In genomic region chr11:83157755-83158473, GRCh38 we compare ENCODE assay signal across 8 cellular contexts. TPM values are rescaled to one million over a fixed set of nuclear protein-coding genes. Genes with fewer than 3 reads are reported as not detected.
DNase-seq lines count a peak whose midpoint lies in the region; ATAC-seq, FAIRE-seq and TF ChIP-seq lines count a peak whose summit lies in the region.

No MANE protein-coding gene starts in this region.

- H3K27ac ChIP-seq in WERI-Rb-1 (peak overlapping the region; percentile 96), kidney (ENCODE audit: low read depth in 2 of 2, low read length in 2 of 2) (peak overlapping the region; percentile 98 to 99)

- H3K27me3 ChIP-seq in WERI-Rb-1 (ENCODE audit: insufficient read depth, low read depth, severe bottlenecking): no peaks in the 10 kb centered on the region

- no peak for FAIRE-seq in GM12891 (lab: Jason Lieb, UNC)
- FAIRE-seq in kidney (lab: Jason Lieb, UNC): no peak

- peaks cover 3 to 8% of the 10 kb centered on the region in 2 donors for H3K4me1 ChIP-seq in kidney (ENCODE audit: control insufficient read depth in 1 of 2, insufficient read depth in 1 of 2, low read depth in 1 of 2, low read length in 2 of 2)

- H3K4me3 ChIP-seq in WERI-Rb-1 (ENCODE audit: low read depth, low read length) (peak overlapping the region; percentile 100), kidney (ENCODE audit: low read length in 2 of 2) (peak overlapping the region; percentile 89 to 90)

- H3K9ac ChIP-seq in kidney (ENCODE audit: low read length in 2 of 2): peak overlapping the region; percentile 92 to 100

- TF ChIP-seq CTCF in WERI-Rb-1 (IDR thresholded peaks at IDR 0.05; ENCODE audit: low read depth, low read length): no peak
- no peak for TF ChIP-seq CTCF in kidney (IDR thresholded peaks at IDR 0.05; ENCODE audit: borderline replicate concordance, extremely low read depth, insufficient read depth)

- TF ChIP-seq POLR2A in GM12891 (IDR thresholded peaks at IDR 0.05; ENCODE audit: low read depth, low read length): no peak; the same call in 1 of the 2 replicates

- H3K9me3 ChIP-seq in WERI-Rb-1 (ENCODE audit: severe bottlenecking): no peaks in the 10 kb centered on the region
- H3K9me3 ChIP-seq in kidney (ENCODE audit: control insufficient read depth in 1 of 2, low read length in 2 of 2): no peaks in the 10 kb centered on the region

- no peak for ATAC-seq in HG03139 (IDR thresholded peaks at IDR 0.05; ENCODE audit: unreplicated experiment)
- no peak for ATAC-seq in HG02588 (IDR thresholded peaks at IDR 0.05; ENCODE audit: unreplicated experiment)

- intact Hi-C loops in kidney (cut with DNase I): no loop called here

- peaks cover 51% of the 10 kb centered on the region for H3K36me3 ChIP-seq in WERI-Rb-1
- H3K36me3 ChIP-seq in kidney (ENCODE audit: control insufficient read depth in 1 of 2, insufficient read depth in 2 of 2, low read length in 2 of 2): no peaks in the 10 kb centered on the region

- DNase-seq in GM12891 (ENCODE audit: insufficient read length, low spot score) (no peak), NCI-H146 (lab: John Stamatoyannopoulos, UW) (peak; percentile 49), WERI-Rb-1 (peak; percentile 46), kidney (peak; percentile 79)
- DNase-seq in central memory CD4-positive, alpha-beta T cell: peak; percentile 50
- peak; percentile 17 to 33 for DNase-seq in stimulated activated CD4-positive, alpha-beta T cell treated with anti-CD3 and anti-CD28 coated beads, Interleukin-15, amount 100 ng/mL, for 1 hour (ENCODE audit: low read depth in 1 of 2, low spot score in 1 of 2)

TF ChIP-seq in GM12891, 5 proteins besides CTCF, POLR2A, EP300 and RAD21:
- TF ChIP-seq TAF1 (IDR thresholded peaks at IDR 0.05; ENCODE audit: low read depth, low read length) (no peak), POLR2AphosphoS5 (IDR thresholded peaks at IDR 0.05; ENCODE audit: low read depth, low read length) (peak; percentile 74), PAX5 (IDR thresholded peaks at IDR 0.05; ENCODE audit: insufficient read depth, low read length, severe bottlenecking) (no peak), POU2F2 (IDR thresholded peaks at IDR 0.05; ENCODE audit: low read depth, low read length) (0 out of 2 replicates have a peak, but pooled peaks have one; percentile 11), SPI1 (IDR thresholded peaks at IDR 0.05; ENCODE audit: low read depth, low read length) (peak; percentile 92)

RNA-seq across cellular contexts. Expression of gene PCF11, which starts 1.0 kb away (rescaled TPM):
- polyA plus RNA-seq in GM12891 (2012; ENCODE audit: low read depth, missing spikeins): 43.3 TPM
- total RNA-seq in kidney: 61.2 TPM
- 19.3 TPM for polyA plus RNA-seq in kidney (ENCODE audit: insufficient read depth, low read depth, low replicate concordance)

RNA-seq across cellular contexts. Expression of gene ANKRD42, which starts 35.6 kb away (rescaled TPM):
- 2.5 TPM for polyA plus RNA-seq in GM12891 (2012; ENCODE audit: low read depth, missing spikeins)
- 22.5 TPM for total RNA-seq in kidney
- 12.1 TPM for polyA plus RNA-seq in kidney (ENCODE audit: insufficient read depth, low read depth, low replicate concordance)
